8 cellular contexts compared by ENCODE assay signal in the genomic region with DNA sequence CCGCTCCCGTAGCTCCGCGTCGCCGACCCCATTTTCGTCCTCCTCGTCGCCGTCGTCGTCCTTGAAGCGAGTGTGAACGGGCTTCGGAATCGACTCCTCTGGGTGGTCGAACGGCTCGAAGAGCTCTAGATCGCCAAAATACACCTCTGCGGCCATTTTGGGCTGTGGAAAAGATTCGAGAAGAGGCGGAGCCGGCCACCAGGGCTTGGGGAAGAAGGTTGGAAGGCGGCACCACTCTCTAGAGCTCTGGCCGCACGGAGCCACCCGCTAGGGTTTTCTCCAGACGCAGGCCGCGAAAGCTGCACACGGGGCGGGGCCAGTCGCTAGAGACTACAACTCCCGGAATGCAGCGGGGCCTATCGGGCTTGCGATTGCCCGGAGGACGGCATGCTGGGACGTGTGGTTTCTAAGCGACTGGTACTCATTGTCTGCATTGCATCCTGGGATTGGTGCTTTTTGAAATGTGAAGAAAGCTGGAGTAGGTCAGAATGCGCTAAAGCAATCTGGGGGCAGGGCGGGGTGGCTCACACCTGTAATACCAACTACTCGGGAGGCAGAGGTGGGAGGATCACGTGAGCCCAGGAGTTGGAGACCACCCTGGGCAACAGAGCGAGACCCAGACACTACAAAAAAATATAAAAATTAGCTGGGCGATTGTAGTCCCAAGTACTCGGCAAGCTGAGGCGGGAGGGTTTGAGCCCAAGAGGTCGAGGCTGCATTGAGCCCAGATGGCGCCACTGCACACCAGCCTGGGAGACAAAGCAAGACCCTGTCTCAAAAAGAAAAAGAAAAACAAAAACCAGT. TPM values are rescaled to one million over a fixed set of nuclear protein-coding genes. Genes with fewer than 3 reads are reported as not detected.
DNase-seq lines count a peak whose midpoint lies in the region; ATAC-seq and TF ChIP-seq lines count a peak whose summit lies in the region.

A gene (minus strand): TSS at position 248 of the 804 bp plus-strand sequence. CDS start 92 bp downstream, at position 156.

- H3K4me1 ChIP-seq in right atrium auricular region: peaks cover 0 to 25% of the 10 kb centered on the region in 2 donors
- peaks cover 0 to 3% of the 10 kb centered on the region in 2 donors for H3K4me1 ChIP-seq in uterus

- ATAC-seq in GM18499 (IDR thresholded peaks at IDR 0.05; ENCODE audit: insufficient read depth, unreplicated experiment) (peak; percentile 64), HG02943 (IDR thresholded peaks at IDR 0.05; ENCODE audit: low read depth, unreplicated experiment) (peak; percentile 90)

- H3K27ac ChIP-seq in right atrium auricular region (peak within 1 kb of the TSS; percentile 99), uterus (peak within 1 kb of the TSS; percentile 91 to 94)

- intact Hi-C loops in T-helper 2 cell treated with Interferon-gamma antibody and Interleukin-4, amounts not matched to agents 100 ng/mL and 5 ng/mL, for 36 hours (cut with micrococcal nuclease): loop anchor here (1.0 to 5.0 kb wide), 5 partner anchors 26 to 275 kb away; a partner anchor contains a TSS
- intact Hi-C loops in uterus (cut with DNase I; ENCODE audit: low total_unique reads): no loop called here

- H3K4me3 ChIP-seq in right atrium auricular region: peak within 1 kb of the TSS; percentile 88 to 91
- H3K4me3 ChIP-seq in uterus: peak within 1 kb of the TSS; percentile 49 to 80

- H3K9me3 ChIP-seq in right atrium auricular region (no peaks in the 10 kb centered on the region), uterus (no peaks in the 10 kb centered on the region)

- TF ChIP-seq CTCF in right atrium auricular region (IDR thresholded peaks at IDR 0.05): peak in 1 of 2 donors; percentile 25
- peak; percentile 7 to 53 (median 36) for TF ChIP-seq CTCF in uterus (IDR thresholded peaks at IDR 0.05)

- TF ChIP-seq POLR2A in uterus (IDR thresholded peaks at IDR 0.05): peak; percentile 95 to 97

- DNase-seq in NCI-H187 treated with DMSO at 0.1 percent for 48 hours (lab: John Stamatoyannopoulos, UW) (peak; percentile 99), anterior cingulate cortex (lab: John Stamatoyannopoulos, UW) (peak; percentile 66 to 98 (median 95)), right atrium auricular region (ENCODE audit: low spot score) (peak; percentile 98), pulmonary artery endothelial cell (ENCODE audit: low read depth, low spot score) (peak; percentile 90), uterus (peak; percentile 96 to 97)

- H3K27me3 ChIP-seq in right atrium auricular region (no peaks in the 10 kb centered on the region), uterus (no peaks in the 10 kb centered on the region)

- H3K36me3 ChIP-seq in right atrium auricular region: peaks cover 32% of the 10 kb centered on the region
- no peaks in the 10 kb centered on the region for H3K36me3 ChIP-seq in uterus

RNA-seq across cellular contexts. Expression of the gene that starts here (rescaled TPM):
- total RNA-seq in T-helper 2 cell treated with Interferon-gamma antibody and Interleukin-4, amounts not matched to agents 100 ng/mL and 5 ng/mL, for 36 hours: 37.7 and 48.0 TPM in 2 replicates
- total RNA-seq in right atrium auricular region: 1 to 10 TPM; 7.5 to 9.6 TPM
- 11.3 and 17.2 TPM in 2 replicates for total RNA-seq in pulmonary artery endothelial cell
- 10 to 100 TPM; 13.5 to 43.3 (median 25.8) TPM for total RNA-seq in uterus

Comparison
In these comparisons a context has a peak if more than half of its experiments do, and no peak if none do; other contexts are left out.
1. Peak in every context shown above with its lines: DNase-seq, ATAC-seq, H3K4me3 ChIP-seq and H3K27ac ChIP-seq.